1 cellular context compared by ENCODE assay signal in genomic region chr4:6909113-6909969, GRCh38.
TF ChIP-seq lines count a peak whose summit lies in the region.

Gene TBC1D14 (plus strand): TSS chr4:6909826. CDS start chr4:6923390, 13,564 bp downstream.

TF ChIP-seq in A549, 52 proteins besides CTCF, POLR2A, EP300 and RAD21 (continued from another document):
- TF ChIP-seq REST (IDR thresholded peaks at IDR 0.05) (no peak), RNF2 (IDR thresholded peaks at IDR 0.05; ENCODE audit: borderline replicate concordance, low read depth) (no peak), KDM5A (IDR thresholded peaks at IDR 0.05) (peak; percentile 66), HOXA7 (CRISPR knock-in tag; IDR thresholded peaks at IDR 0.05) (no peak), ZFP36 (IDR thresholded peaks at IDR 0.05; ENCODE audit: borderline replicate concordance, partially characterized antibody) (no peak), E2F6 (IDR thresholded peaks at IDR 0.05; ENCODE audit: borderline replicate concordance, low read depth) (no peak), CHD2 (IDR thresholded peaks at IDR 0.05; ENCODE audit: low read length, partially characterized antibody) (no peak), FOSL2 (IDR thresholded peaks at IDR 0.05) (no peak), FOSL2 (CRISPR knock-in tag; IDR thresholded peaks at IDR 0.05) (no peak), JUN (IDR thresholded peaks at IDR 0.05) (peak; percentile 86 to 93; a peak in 4 of 5 replicates), ZSCAN20 (CRISPR knock-in tag; IDR thresholded peaks at IDR 0.05) (no peak), NFE2L2 (conservative IDR thresholded peaks at IDR 0.05; ENCODE audit: low read length) (no peak), KDM1A (IDR thresholded peaks at IDR 0.05; ENCODE audit: low read depth) (no peak), FOXS1 (CRISPR knock-in tag; IDR thresholded peaks at IDR 0.05) (no peak), CBX2 (IDR thresholded peaks at IDR 0.05; ENCODE audit: borderline replicate concordance, low read depth) (no peak), EHMT2 (IDR thresholded peaks at IDR 0.05; ENCODE audit: low read depth) (no peak), MAFK (IDR thresholded peaks at IDR 0.05; ENCODE audit: partially characterized antibody) (no peak), PHF8 (IDR thresholded peaks at IDR 0.05; ENCODE audit: borderline replicate concordance, low read depth) (peak; percentile 95), CHD4 (IDR thresholded peaks at IDR 0.05; ENCODE audit: borderline replicate concordance) (no peak), HES2 (IDR thresholded peaks at IDR 0.05) (no peak), EHF (CRISPR knock-in tag; IDR thresholded peaks at IDR 0.05) (no peak), ESRRA (IDR thresholded peaks at IDR 0.05; ENCODE audit: borderline replicate concordance, low read length) (no peak), HMGXB4 (CRISPR knock-in tag; IDR thresholded peaks at IDR 0.05; ENCODE audit: borderline replicate concordance) (0 out of 2 replicates have a peak, but pooled peaks have one; percentile 47), GATA3 (IDR thresholded peaks at IDR 0.05; ENCODE audit: borderline replicate concordance) (no peak), JUNB (IDR thresholded peaks at IDR 0.05) (no peak)
